20 cellular contexts compared by ENCODE assay signal in genomic region chr11:32426192-32426591, GRCh38. TPM values are rescaled to one million over a fixed set of nuclear protein-coding genes. Genes with fewer than 3 reads are reported as not detected.
DNase-seq lines count a peak whose midpoint lies in the region; ATAC-seq and TF ChIP-seq lines count a peak whose summit lies in the region.
"Had no signal": no experiment of that assay in that cellular context is flagged by ENCODE, and none has a peak within 500 bp of the region (broad histone marks: within the 10 kb centered on the region; RNA-seq: fewer than 3 reads in every experiment).

No MANE protein-coding gene starts in this region.

- POLR2A ChIA-PET in activated CD4-positive, alpha-beta T cell treated with anti-CD3 and anti-CD28 coated beads, Interleukin-2, amount 10 ng/mL, durations not matched to agents 7 days and 5 days (lab: Charles Lee) = no interaction called here

- H3F3A ChIP-seq in Loucy (ENCODE audit: low read depth) = peaks cover 23% of the 10 kb centered on the region

- H3K27me3 ChIP-seq in Loucy (ENCODE audit: insufficient read depth, low read length, poor library complexity, severe bottlenecking) (no peaks in the 10 kb centered on the region), iPS-18a (ENCODE audit: control insufficient read depth, insufficient read depth, low read length) (peaks cover 98% of the 10 kb centered on the region), left lung (peaks cover 54 to 93% of the 10 kb centered on the region in 2 donors)
- H3K27me3 ChIP-seq: vagina had no signal

- H3K36me3 ChIP-seq in Loucy (ENCODE audit: insufficient read depth, low read length) = no peaks in the 10 kb centered on the region
- H3K36me3 ChIP-seq in iPS-18a (ENCODE audit: control insufficient read depth, low read depth, low read length) = no peaks in the 10 kb centered on the region
- no peaks in the 10 kb centered on the region for H3K36me3 ChIP-seq in left lung
- H3K36me3 ChIP-seq: ascending aorta, vagina had no signal

- TF ChIP-seq CTCF in Loucy (conservative IDR thresholded peaks at IDR 0.05; ENCODE audit: low read length) = no peak
- TF ChIP-seq CTCF in left lung (IDR thresholded peaks at IDR 0.05) = no peak

- no peaks in the 10 kb centered on the region for H3K79me2 ChIP-seq in Loucy (ENCODE audit: insufficient read depth, low read length)

- no peaks in the 10 kb centered on the region for H4K20me1 ChIP-seq in Loucy (ENCODE audit: insufficient read depth, low read length, poor library complexity, severe bottlenecking)

- no peak overlapping the region for H2AFZ ChIP-seq in Loucy (ENCODE audit: low read length)

- H3K9me2 ChIP-seq in Loucy (replicated peaks; ENCODE audit: low read depth, low read length) = no peaks in the 10 kb centered on the region

- intact Hi-C loops in left lung (cut with DNase I) = no loop called here

- H3K9me3 ChIP-seq in Loucy (ENCODE audit: insufficient read depth, low read depth, low read length) = no peaks in the 10 kb centered on the region; the same call in 1 of the 2 replicates
- H3K9me3 ChIP-seq in iPS-18a (ENCODE audit: control insufficient read depth, low read depth, low read length) = no peaks in the 10 kb centered on the region
- no peaks in the 10 kb centered on the region for H3K9me3 ChIP-seq in left lung
- H3K9me3 ChIP-seq: ascending aorta, vagina had no signal

- H3K4me1 ChIP-seq in Loucy (ENCODE audit: insufficient read depth, low read length, poor library complexity, severe bottlenecking) (peaks cover 51% of the 10 kb centered on the region), iPS-18a (ENCODE audit: control insufficient read depth, low read depth, low read length) (peaks cover 14% of the 10 kb centered on the region), left lung (peaks cover 0 to 8% of the 10 kb centered on the region in 2 donors)
- H3K4me1 ChIP-seq: ascending aorta had no signal

- H3K4me3 ChIP-seq in Loucy (ENCODE audit: low read length, poor library complexity, severe bottlenecking) (no peak overlapping the region), iPS-18a (ENCODE audit: low read length) (peak overlapping the region; percentile 47), left lung (no peak overlapping the region)
- H3K4me3 ChIP-seq: ascending aorta had no signal

- no peak overlapping the region for H3K27ac ChIP-seq in iPS-18a (ENCODE audit: low read length)
- no peak overlapping the region for H3K27ac ChIP-seq in left lung
- H3K27ac ChIP-seq: ascending aorta, coronary artery, epithelial cell of prostate had no signal

- no peak overlapping the region for H3K4me2 ChIP-seq in Loucy (ENCODE audit: low read depth, low read length, poor library complexity, severe bottlenecking)

- no peaks in the 10 kb centered on the region for H3K36me3 Mint-ChIP-seq in activated CD4-positive, alpha-beta T cell treated with anti-CD3 and anti-CD28 coated beads, Interleukin-2, amount 10 ng/mL, durations not matched to agents 7 days and 5 days (ENCODE audit: low read depth)
- H3K36me3 Mint-ChIP-seq: CD8-positive, alpha-beta T cell had no signal

- no peak for DNase-seq in activated CD4-positive, alpha-beta T cell treated with anti-CD3 and anti-CD28 coated beads, Interleukin-2, amount 10 ng/mL, durations not matched to agents 7 days and 5 days
- no peak for DNase-seq in activated CD4-positive, alpha-beta T cell treated with anti-CD3 and anti-CD28 coated beads for 4 hours
- DNase-seq in retina (peak; percentile 52), left lung (no peak)
- DNase-seq: activated CD8-positive, alpha-beta memory T cell treated with anti-CD3 and anti-CD28 coated beads for 24 hours; activated gamma-delta T cell; CD8-positive, alpha-beta T cell; NCI-H1417; NCI-H82 had no signal

- H3K4me1 Mint-ChIP-seq in activated CD4-positive, alpha-beta T cell treated with anti-CD3 and anti-CD28 coated beads, Interleukin-2, amount 10 ng/mL, durations not matched to agents 7 days and 5 days = peaks cover 11% of the 10 kb centered on the region

- ATAC-seq in GM18520 (IDR thresholded peaks at IDR 0.05; ENCODE audit: unreplicated experiment) = no peak
- ATAC-seq in left lung = no peak
- no peak for ATAC-seq in GM18519 (IDR thresholded peaks at IDR 0.05; ENCODE audit: low FRiP score, unreplicated experiment)
- ATAC-seq: CD8-positive, alpha-beta T cell; left lobe of liver; Panc1 had no signal

- no peaks in the 10 kb centered on the region for H3K9me3 Mint-ChIP-seq in activated CD4-positive, alpha-beta T cell treated with anti-CD3 and anti-CD28 coated beads, Interleukin-2, amount 10 ng/mL, durations not matched to agents 7 days and 5 days
- H3K9me3 Mint-ChIP-seq: CD8-positive, alpha-beta T cell had no signal

- CTCF ChIA-PET in activated CD4-positive, alpha-beta T cell treated with anti-CD3 and anti-CD28 coated beads, Interleukin-2, amount 10 ng/mL, durations not matched to agents 7 days and 5 days (lab: Charles Lee) = interaction anchor here (0.6 to 1.7 kb wide), 3 partner anchors 10 to 607 kb away, joined by 3 to 4 read pairs (median 3); no protein-coding TSS in a partner anchor

- peaks cover 92% of the 10 kb centered on the region for H3K27me3 Mint-ChIP-seq in activated CD4-positive, alpha-beta T cell treated with anti-CD3 and anti-CD28 coated beads, Interleukin-2, amount 10 ng/mL, durations not matched to agents 7 days and 5 days

- peak overlapping the region; percentile 34 for H3K4me3 Mint-ChIP-seq in activated CD4-positive, alpha-beta T cell treated with anti-CD3 and anti-CD28 coated beads, Interleukin-2, amount 10 ng/mL, durations not matched to agents 7 days and 5 days
- H3K4me3 Mint-ChIP-seq: CD8-positive, alpha-beta T cell had no signal

- H3K27ac Mint-ChIP-seq in activated CD4-positive, alpha-beta T cell treated with anti-CD3 and anti-CD28 coated beads, Interleukin-2, amount 10 ng/mL, durations not matched to agents 7 days and 5 days = no peak overlapping the region
- H3K27ac Mint-ChIP-seq: CD8-positive, alpha-beta T cell had no signal

- H3K9ac ChIP-seq in Loucy (ENCODE audit: low read depth, low read length, poor library complexity, severe bottlenecking) (peak overlapping the region; percentile 94), iPS-18a (ENCODE audit: low read length) (no peak overlapping the region)
- H3K9ac ChIP-seq: KMS-11 had no signal

RNA-seq across cellular contexts. Expression of gene WT1, which starts 9.1 kb away (rescaled TPM):
- total RNA-seq in activated CD4-positive, alpha-beta T cell treated with anti-CD3 and anti-CD28 coated beads, Interleukin-2, amount 10 ng/mL, durations not matched to agents 7 days and 5 days = not detected
- total RNA-seq in left lung = 1 to 10 TPM in 1 of 2 donors, under 1 TPM in 1; 0.13 to 3.6 TPM
- total RNA-seq: ascending aorta; CD8-positive, alpha-beta T cell; left lobe of liver had no signal
